ENCODE assay signal across 7 cellular contexts in genomic region chr4:99946346-99947189, GRCh38. TPM values are rescaled to one million over a fixed set of nuclear protein-coding genes. Genes with fewer than 3 reads are reported as not detected.
DNase-seq lines count a peak whose midpoint lies in the region; ATAC-seq and TF ChIP-seq lines count a peak whose summit lies in the region.

Gene DNAJB14 (minus strand): TSS chr4:99946618. CDS start chr4:99946571, 47 bp downstream.

- H3K9me3 ChIP-seq in iPS-18a (ENCODE audit: control insufficient read depth, low read depth, low read length), result no peaks in the 10 kb centered on the region
- no peaks in the 10 kb centered on the region for H3K9me3 ChIP-seq in skeletal muscle satellite cell (replicated peaks; ENCODE audit: low read length)

- H3K27ac Mint-ChIP-seq in brain, result peak within 1 kb of the TSS; percentile 99 to 100 (median 100)

- H3K4me1 ChIP-seq in iPS-18a (ENCODE audit: control insufficient read depth, low read depth, low read length) (peaks cover 19% of the 10 kb centered on the region), skeletal muscle satellite cell (ENCODE audit: control insufficient read depth, insufficient read depth, low read length) (peaks cover 30% of the 10 kb centered on the region)

- peak within 1 kb of the TSS; percentile 70 for H3K27ac ChIP-seq in iPS-18a (ENCODE audit: low read length)

- TF ChIP-seq CTCF in brain (conservative IDR thresholded peaks at IDR 0.05), result no peak

- ATAC-seq in GM18498 (IDR thresholded peaks at IDR 0.05; ENCODE audit: unreplicated experiment) (peak; percentile 48), HG02642 (IDR thresholded peaks at IDR 0.05; ENCODE audit: poor library complexity, unreplicated experiment) (peak; percentile 51)

- peak; percentile 12 for DNase-seq in NCI-H1694 treated with DMSO at 0.1 percent for 48 hours (lab: John Stamatoyannopoulos, UW)
- DNase-seq in UCSD-AML1 (lab: John Stamatoyannopoulos, UW; ENCODE audit: unreplicated experiment), result peak; percentile 88

- H3K4me3 ChIP-seq in iPS-18a (ENCODE audit: low read length) (peak within 1 kb of the TSS; percentile 92), skeletal muscle satellite cell (ENCODE audit: low read length) (peak within 1 kb of the TSS; percentile 79)

- H3K4me2 ChIP-seq in skeletal muscle satellite cell (ENCODE audit: low read length), result peak within 1 kb of the TSS; percentile 88

- H3K4me1 Mint-ChIP-seq in brain, result peaks cover 38% of the 10 kb centered on the region

- no peaks in the 10 kb centered on the region for H3K27me3 ChIP-seq in iPS-18a (ENCODE audit: control insufficient read depth, insufficient read depth, low read length)
- no peaks in the 10 kb centered on the region for H3K27me3 ChIP-seq in skeletal muscle satellite cell (ENCODE audit: control insufficient read depth, insufficient read depth, low read length)

- H3K27me3 Mint-ChIP-seq in brain, result peaks cover 9% of the 10 kb centered on the region

- H3K4me3 Mint-ChIP-seq in brain, result peak within 1 kb of the TSS; percentile 98 to 100 (median 100)

- H3K36me3 Mint-ChIP-seq in brain, result peaks cover 43% of the 10 kb centered on the region

- peak within 1 kb of the TSS; percentile 74 for H3K9ac ChIP-seq in iPS-18a (ENCODE audit: low read length)
- H3K9ac ChIP-seq in skeletal muscle satellite cell (ENCODE audit: low read depth, low read length), result peak within 1 kb of the TSS; percentile 89

- peaks cover 0 to 8% (median 4%) of the 10 kb centered on the region in 5 experiments for H3K9me3 Mint-ChIP-seq in brain

- H3K36me3 ChIP-seq in iPS-18a (ENCODE audit: control insufficient read depth, low read depth, low read length) (peaks cover 22% of the 10 kb centered on the region), skeletal muscle satellite cell (ENCODE audit: insufficient read depth, low read length) (peaks cover 18% of the 10 kb centered on the region)

RNA-seq across cellular contexts. Expression of gene DNAJB14, which starts in this region (rescaled TPM):
- 2.1 TPM for polyA plus RNA-seq in brain (ENCODE audit: insufficient read depth, low read depth, low replicate concordance)
- 20.1 and 28.4 TPM in 2 replicates for total RNA-seq in skeletal muscle satellite cell (2012; rRNA removed)

Comparison
In these comparisons a context has a peak if more than half of its experiments do, and no peak if none do; other contexts are left out.
1. Peak in every context shown above with its lines: DNase-seq, ATAC-seq, H3K4me3 ChIP-seq and H3K27ac ChIP-seq.